Comparison of ENCODE assay signal across 1 cellular context in genomic region chr18:2913398-2914005, GRCh38.
TF ChIP-seq lines count a peak whose summit lies in the region.

No MANE protein-coding gene starts in this region.

TF ChIP-seq in IMR-90, 13 proteins besides CTCF, POLR2A, EP300 and RAD21 (continued from another document):
- TF ChIP-seq CEBPB (IDR thresholded peaks at IDR 0.05; ENCODE audit: low read depth, low read length): no peak
